Comparison of ENCODE assay signal across 8 cellular contexts in the genomic region with DNA sequence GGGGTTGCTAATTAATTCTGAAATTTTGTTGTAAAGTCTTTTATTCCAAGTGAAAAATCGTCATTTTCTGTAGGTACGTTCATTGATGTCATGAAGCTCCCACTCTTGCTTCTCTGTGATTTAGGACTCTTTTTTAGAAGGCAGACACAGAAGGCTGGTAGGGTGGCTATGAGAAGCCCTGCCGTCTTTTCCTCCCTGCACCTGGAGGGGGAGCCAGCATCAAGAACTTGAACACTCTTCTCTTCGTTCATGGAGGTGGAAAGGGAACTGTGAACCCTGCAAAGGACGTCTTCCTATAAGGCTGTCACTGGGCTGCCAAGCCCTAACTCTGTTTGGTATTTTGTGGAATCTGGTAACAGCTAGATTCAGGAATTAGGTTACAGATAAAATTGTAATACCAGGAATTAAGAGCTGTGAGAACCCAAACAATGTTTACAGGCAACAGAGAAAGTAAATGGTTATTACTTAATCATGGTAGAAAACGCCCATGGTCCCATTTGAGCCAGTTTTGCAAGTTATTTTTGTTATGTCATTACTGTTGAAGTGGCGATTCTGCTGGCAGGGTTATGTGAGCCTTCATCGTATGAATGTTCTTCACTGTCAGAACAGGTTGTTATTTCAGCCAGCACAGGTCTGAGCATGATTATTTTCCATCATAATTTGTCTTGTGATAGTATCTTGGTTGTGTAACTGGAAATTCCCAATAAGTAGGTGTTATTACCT.
DNase-seq lines count a peak whose midpoint lies in the region; ATAC-seq and TF ChIP-seq lines count a peak whose summit lies in the region.

No MANE protein-coding gene starts in this region.

- H3K27me3 ChIP-seq in WERI-Rb-1 (ENCODE audit: insufficient read depth, low read depth, severe bottlenecking) (no peaks in the 10 kb centered on the region), prostate gland (replicated peaks; ENCODE audit: insufficient read depth) (no peaks in the 10 kb centered on the region), spleen (replicated peaks in 1 of 7) (no peaks in the 10 kb centered on the region)

- no peak overlapping the region for H3K27ac ChIP-seq in WERI-Rb-1
- H3K27ac ChIP-seq in prostate gland, result no peak overlapping the region
- peak overlapping the region in 1 of 8 donors; percentile 36 for H3K27ac ChIP-seq in spleen

- H3K4me1 ChIP-seq in prostate gland (replicated peaks), result no peaks in the 10 kb centered on the region
- H3K4me1 ChIP-seq in spleen, result no peaks in the 10 kb centered on the region

- TF ChIP-seq CTCF in WERI-Rb-1 (IDR thresholded peaks at IDR 0.05; ENCODE audit: low read depth, low read length) (peak; percentile 82), prostate gland (IDR thresholded peaks at IDR 0.05) (peak in 2 of 4 experiments; percentile 40 to 46), spleen (IDR thresholded peaks at IDR 0.05 in 8 of 11, conservative IDR thresholded peaks at IDR 0.05 in 3 of 11) (peak in 4 of 11 experiments; percentile 15 to 29 (median 24))

- intact Hi-C loops in prostate gland (cut with DNase I) (no loop called here), spleen (cut with DNase I; ENCODE audit: low total_unique reads) (no loop called here)

- no peak overlapping the region for H3K4me3 ChIP-seq in WERI-Rb-1 (ENCODE audit: low read depth, low read length)
- no peak overlapping the region for H3K4me3 ChIP-seq in prostate gland
- no peak overlapping the region for H3K4me3 ChIP-seq in spleen

- WGBS in prostate gland, result 39% methylated on average over 8 of the region's 8 CpGs
- WGBS in spleen, 5 donors, result 29 to 39% (median 36%) methylated on average over 8 of the region's 8 CpGs

- H3K9me3 ChIP-seq in WERI-Rb-1 (ENCODE audit: severe bottlenecking) (no peaks in the 10 kb centered on the region), prostate gland (no peaks in the 10 kb centered on the region), spleen (no peaks in the 10 kb centered on the region)

- DNase-seq in CMK (ENCODE audit: low read depth) (peak; percentile 12), NCI-H1105 (lab: John Stamatoyannopoulos, UW) (peak; percentile 57), WERI-Rb-1 (peak; percentile 79), fibroblast of peridontal ligament (ENCODE audit: extremely low read depth) (peak; percentile 60), prostate gland (ENCODE audit: low spot score) (peak; percentile 26), spleen (no peak)

- H3K36me3 ChIP-seq in WERI-Rb-1 (peaks cover 17% of the 10 kb centered on the region), prostate gland (no peaks in the 10 kb centered on the region), spleen (no peaks in the 10 kb centered on the region)

- ATAC-seq in GM18858 (IDR thresholded peaks at IDR 0.05; ENCODE audit: unreplicated experiment), result peak; percentile 88
- ATAC-seq in HG02870 (IDR thresholded peaks at IDR 0.05; ENCODE audit: unreplicated experiment), result peak; percentile 98

- no peak for TF ChIP-seq POLR2A in prostate gland (IDR thresholded peaks at IDR 0.05)
- no peak for TF ChIP-seq POLR2A in spleen (IDR thresholded peaks at IDR 0.05)
